15 cellular contexts compared by ENCODE assay signal in genomic region chr9:137195525-137196220, GRCh38. TPM values are rescaled to one million over a fixed set of nuclear protein-coding genes. Genes with fewer than 3 reads are reported as not detected.
DNase-seq lines count a peak whose midpoint lies in the region; ATAC-seq and TF ChIP-seq lines count a peak whose summit lies in the region.
"Had no signal": no experiment of that assay in that cellular context is flagged by ENCODE, and none has a peak within 500 bp of the region (broad histone marks: within the 10 kb centered on the region; RNA-seq: fewer than 3 reads in every experiment).

No MANE protein-coding gene starts in this region.

- H3K4me1 ChIP-seq in endodermal cell (ENCODE audit: control insufficient read depth, insufficient read depth, low read length) (peaks cover 21% of the 10 kb centered on the region), A673 (ENCODE audit: insufficient read depth, low read length, poor library complexity, severe bottlenecking) (peaks cover 13% of the 10 kb centered on the region)

- intact Hi-C loops in sciatic nerve (cut with DNase I) (no loop called here), A673 (cut with micrococcal nuclease; ENCODE audit: unreplicated experiment) (no loop called here)

- POLR2A ChIA-PET in activated CD4-positive, alpha-beta T cell treated with anti-CD3 and anti-CD28 coated beads, Interleukin-2, amount 10 ng/mL, durations not matched to agents 7 days and 5 days (lab: Charles Lee) = no interaction called here
- POLR2A ChIA-PET in A673 (lab: Charles Lee; ENCODE audit: low non-redundant PET) = no interaction called here

- ATAC-seq in sciatic nerve = no peak
- ATAC-seq: stimulated activated naive B cell treated with anti-CD40 and anti-IgM and Interleukin-4, amounts not matched to agents 10 μg/mL and 1 μg/mL and 100 μg/mL, for 72 hours had no signal

- no TSS peak for BruUV-seq in A673 (replicated peaks; lab: Mats Ljungman, UMichigan)

- peak overlapping the region; percentile 13 for H3K27ac Mint-ChIP-seq in activated CD4-positive, alpha-beta T cell treated with anti-CD3 and anti-CD28 coated beads, Interleukin-2, amount 10 ng/mL, durations not matched to agents 7 days and 5 days
- peak overlapping the region; percentile 79 for H3K27ac Mint-ChIP-seq in endodermal cell
- H3K27ac Mint-ChIP-seq in type B pancreatic cell = peak overlapping the region; percentile 87
- H3K27ac Mint-ChIP-seq: naive B cell had no signal

- DNase-seq in activated CD4-positive, alpha-beta T cell treated with anti-CD3 and anti-CD28 coated beads, Interleukin-2, amount 10 ng/mL, durations not matched to agents 7 days and 5 days = no peak
- no peak for DNase-seq in activated CD4-positive, alpha-beta T cell treated with anti-CD3 and anti-CD28 coated beads, Interleukin-2, amount 50 U/mL, for 4 hours
- DNase-seq in NCI-H345 treated with DMSO at 0.1 percent for 48 hours (lab: John Stamatoyannopoulos, UW; ENCODE audit: unreplicated experiment) (peak; percentile 95), endodermal cell (no peak), type B pancreatic cell (ENCODE audit: extremely low spot score, unreplicated experiment) (no peak), sciatic nerve (ENCODE audit: low spot score) (no peak), iPS-NIHi7 (ENCODE audit: extremely low spot score) (no peak), A673 (ENCODE audit: low spot score) (no peak)
- DNase-seq: activated CD4-positive, CD25-positive, alpha-beta regulatory T cell treated with anti-CD3 and anti-CD28 coated beads, Interleukin-2, amount 50 U/mL, for 72 hours; activated naive CD4-positive, alpha-beta T cell treated with Interleukin-2 at 50 U/mL for 16 hours; effector CD4-positive, alpha-beta T cell; GM23248; KBM-7; naive B cell; stimulated activated naive B cell treated with anti-CD40 and anti-IgM and Interleukin-4, amounts not matched to agents 10 μg/mL and 1 μg/mL and 100 μg/mL, for 72 hours had no signal

- no peak overlapping the region for H3K4me3 Mint-ChIP-seq in activated CD4-positive, alpha-beta T cell treated with anti-CD3 and anti-CD28 coated beads, Interleukin-2, amount 10 ng/mL, durations not matched to agents 7 days and 5 days
- no peak overlapping the region for H3K4me3 Mint-ChIP-seq in endodermal cell
- H3K4me3 Mint-ChIP-seq in type B pancreatic cell = peak overlapping the region; percentile 69
- H3K4me3 Mint-ChIP-seq: stimulated activated naive B cell treated with anti-CD40 and anti-IgM and Interleukin-4, amounts not matched to agents 10 μg/mL and 1 μg/mL and 100 μg/mL, for 72 hours had no signal

- no peak overlapping the region for H3K4me3 ChIP-seq in endodermal cell (ENCODE audit: low read length)
- H3K4me3 ChIP-seq in A673 (ENCODE audit: low read depth, low read length, poor library complexity, severe bottlenecking) = no peak overlapping the region
- H3K4me3 ChIP-seq: GM23248 had no signal

- no peaks in the 10 kb centered on the region for H3K9me3 Mint-ChIP-seq in activated CD4-positive, alpha-beta T cell treated with anti-CD3 and anti-CD28 coated beads, Interleukin-2, amount 10 ng/mL, durations not matched to agents 7 days and 5 days
- H3K9me3 Mint-ChIP-seq in endodermal cell = no peaks in the 10 kb centered on the region
- H3K9me3 Mint-ChIP-seq in type B pancreatic cell = no peaks in the 10 kb centered on the region
- H3K9me3 Mint-ChIP-seq: naive B cell; stimulated activated naive B cell treated with anti-CD40 and anti-IgM and Interleukin-4, amounts not matched to agents 10 μg/mL and 1 μg/mL and 100 μg/mL, for 72 hours had no signal

- 95 to 96% methylated on average over 13 to 21 of the region's 21 CpGs for WGBS in endodermal cell (ENCODE audit: insufficient coverage in 1 of 2, insufficient read length in 1 of 2), 2 experiments

- H3K27me3 ChIP-seq in endodermal cell (ENCODE audit: control insufficient read depth, insufficient read depth, low read length, poor library complexity, severe bottlenecking) (no peaks in the 10 kb centered on the region), A673 (replicated peaks; ENCODE audit: insufficient read depth, low read depth, low read length, poor library complexity) (no peaks in the 10 kb centered on the region)

- peaks cover 9% of the 10 kb centered on the region for H3K4me1 Mint-ChIP-seq in activated CD4-positive, alpha-beta T cell treated with anti-CD3 and anti-CD28 coated beads, Interleukin-2, amount 10 ng/mL, durations not matched to agents 7 days and 5 days
- H3K4me1 Mint-ChIP-seq in endodermal cell (peaks cover 12% of the 10 kb centered on the region), type B pancreatic cell (ENCODE audit: unreplicated experiment) (peaks cover 7% of the 10 kb centered on the region)

- no peaks in the 10 kb centered on the region for H3K36me3 Mint-ChIP-seq in activated CD4-positive, alpha-beta T cell treated with anti-CD3 and anti-CD28 coated beads, Interleukin-2, amount 10 ng/mL, durations not matched to agents 7 days and 5 days (ENCODE audit: low read depth)
- H3K36me3 Mint-ChIP-seq in endodermal cell (ENCODE audit: low read depth) (peaks cover 6% of the 10 kb centered on the region), type B pancreatic cell (no peaks in the 10 kb centered on the region)
- H3K36me3 Mint-ChIP-seq: naive B cell had no signal

- no peak overlapping the region for H3K9ac ChIP-seq in endodermal cell (ENCODE audit: extremely low read depth, low read length, poor library complexity, severe bottlenecking)
- H3K9ac ChIP-seq: GM23248 had no signal

- no peak overlapping the region for H3K27ac ChIP-seq in endodermal cell (ENCODE audit: low read depth, low read length)
- H3K27ac ChIP-seq in A673 (ENCODE audit: low read depth, low read length, poor library complexity, severe bottlenecking) = no peak overlapping the region
- H3K27ac ChIP-seq: GM23248 had no signal

- H3K27me3 Mint-ChIP-seq in activated CD4-positive, alpha-beta T cell treated with anti-CD3 and anti-CD28 coated beads, Interleukin-2, amount 10 ng/mL, durations not matched to agents 7 days and 5 days = no peaks in the 10 kb centered on the region
- H3K27me3 Mint-ChIP-seq in endodermal cell (ENCODE audit: insufficient read depth) = no peaks in the 10 kb centered on the region
- H3K27me3 Mint-ChIP-seq in type B pancreatic cell = no peaks in the 10 kb centered on the region
- H3K27me3 Mint-ChIP-seq: naive B cell; stimulated activated naive B cell treated with anti-CD40 and anti-IgM and Interleukin-4, amounts not matched to agents 10 μg/mL and 1 μg/mL and 100 μg/mL, for 72 hours had no signal

- H3K36me3 ChIP-seq in endodermal cell (ENCODE audit: control insufficient read depth, insufficient read depth, low read length) = peaks cover 5% of the 10 kb centered on the region
- peaks cover 2% of the 10 kb centered on the region for H3K36me3 ChIP-seq in A673 (ENCODE audit: insufficient read depth, low read length, poor library complexity, severe bottlenecking)

- no peaks in the 10 kb centered on the region for H3K9me3 ChIP-seq in endodermal cell (ENCODE audit: control insufficient read depth, low read length)
- no peaks in the 10 kb centered on the region for H3K9me3 ChIP-seq in A673 (ENCODE audit: low read depth, low read length, poor library complexity, severe bottlenecking)

- CTCF ChIA-PET in activated CD4-positive, alpha-beta T cell treated with anti-CD3 and anti-CD28 coated beads, Interleukin-2, amount 10 ng/mL, durations not matched to agents 7 days and 5 days (lab: Charles Lee) = interaction anchor here (1.1 to 1.6 kb wide), 5 partner anchors 8 to 77 kb away, joined by 3 to 7 read pairs (median 3); partner anchors contain the start of gene RNF224
- CTCF ChIA-PET in A673 (lab: Charles Lee) = interaction anchor here (0.6 kb wide), 2 partner anchors 62 to 128 kb away, joined by 5 to 6 read pairs; no protein-coding TSS in a partner anchor

- TF ChIP-seq CTCF in endodermal cell (conservative IDR thresholded peaks at IDR 0.05) (no peak), type B pancreatic cell (conservative IDR thresholded peaks at IDR 0.05) (no peak), A673 (conservative IDR thresholded peaks at IDR 0.05; ENCODE audit: low read depth, low read length) (no peak)

RNA-seq across cellular contexts. Expression of gene TPRN, which starts 4.9 kb away (rescaled TPM):
- total RNA-seq in activated CD4-positive, alpha-beta T cell treated with anti-CD3 and anti-CD28 coated beads, Interleukin-2, amount 10 ng/mL, durations not matched to agents 7 days and 5 days = 1 to 10 TPM; 8.9 TPM
- total RNA-seq in endodermal cell = 10 to 100 TPM; 19.0 to 23.9 TPM
- 12.1 TPM for polyA plus RNA-seq in endodermal cell (2013, experiment 1 of 2)
- polyA plus RNA-seq in endodermal cell (2013, experiment 2 of 2) = 11.0 TPM
- 24.1 and 28.4 TPM in 2 replicates for total RNA-seq in type B pancreatic cell (ENCODE audit: low replicate concordance)
- total RNA-seq in sciatic nerve = 8.8 TPM
- total RNA-seq in A673 (2021) = 23.0 and 25.7 TPM in 2 replicates

RNA-seq across cellular contexts. Expression of gene SSNA1, which starts 7.2 kb away (rescaled TPM):
- 10 to 100 TPM; 74.8 to 81.3 TPM for total RNA-seq in activated CD4-positive, alpha-beta T cell treated with anti-CD3 and anti-CD28 coated beads, Interleukin-2, amount 10 ng/mL, durations not matched to agents 7 days and 5 days
- total RNA-seq in endodermal cell (10 to 100 TPM; 66.5 to 67.7 TPM), type B pancreatic cell (ENCODE audit: low replicate concordance) (64.9 and 74.8 TPM in 2 replicates), sciatic nerve (27.6 TPM), A673 (2021) (86.8 and 87.3 TPM in 2 replicates)
- polyA plus RNA-seq in endodermal cell (2013, experiment 1 of 2) = 58.8 TPM
- 62.8 TPM for polyA plus RNA-seq in endodermal cell (2013, experiment 2 of 2)

RNA-seq across cellular contexts. Expression of gene ANAPC2, which starts 7.3 kb away (rescaled TPM):
- 10 to 100 TPM; 61.3 to 76.1 TPM for total RNA-seq in activated CD4-positive, alpha-beta T cell treated with anti-CD3 and anti-CD28 coated beads, Interleukin-2, amount 10 ng/mL, durations not matched to agents 7 days and 5 days
- total RNA-seq in endodermal cell = 10 to 100 TPM; 66.5 to 69.2 TPM
- polyA plus RNA-seq in endodermal cell (2013, experiment 1 of 2) = 40.0 TPM
- 33.2 TPM for polyA plus RNA-seq in endodermal cell (2013, experiment 2 of 2)
- 63.5 and 65.0 TPM in 2 replicates for total RNA-seq in type B pancreatic cell (ENCODE audit: low replicate concordance)
- total RNA-seq in sciatic nerve = 52.8 TPM
- 49.6 and 54.1 TPM in 2 replicates for total RNA-seq in A673 (2021)

RNA-seq across cellular contexts. Expression of gene TMEM203, which starts 9.8 kb away (rescaled TPM):
- total RNA-seq in activated CD4-positive, alpha-beta T cell treated with anti-CD3 and anti-CD28 coated beads, Interleukin-2, amount 10 ng/mL, durations not matched to agents 7 days and 5 days = 10 to 100 TPM; 28.5 to 34.0 TPM
- total RNA-seq in endodermal cell = 10 to 100 TPM; 34.0 to 39.5 TPM
- polyA plus RNA-seq in endodermal cell (2013, experiment 1 of 2) = 35.7 TPM
- 31.0 TPM for polyA plus RNA-seq in endodermal cell (2013, experiment 2 of 2)
- 42.3 and 46.3 TPM in 2 replicates for total RNA-seq in type B pancreatic cell (ENCODE audit: low replicate concordance)
- total RNA-seq in sciatic nerve = 25.6 TPM
- total RNA-seq in A673 (2021) = 37.5 and 41.8 TPM in 2 replicates

RNA-seq across cellular contexts. Expression of gene NDOR1, which starts 9.8 kb away (rescaled TPM):
- 10 to 100 TPM; 38.4 to 44.2 TPM for total RNA-seq in activated CD4-positive, alpha-beta T cell treated with anti-CD3 and anti-CD28 coated beads, Interleukin-2, amount 10 ng/mL, durations not matched to agents 7 days and 5 days
- total RNA-seq in endodermal cell (10 to 100 TPM; 39.2 to 41.4 TPM), type B pancreatic cell (ENCODE audit: low replicate concordance) (18.9 and 28.0 TPM in 2 replicates), sciatic nerve (16.5 TPM), A673 (2021) (40.2 and 41.5 TPM in 2 replicates)
- polyA plus RNA-seq in endodermal cell (2013, experiment 1 of 2) = 21.2 TPM
- 18.1 TPM for polyA plus RNA-seq in endodermal cell (2013, experiment 2 of 2)

Comparison
In these comparisons a context has a peak if more than half of its experiments do, and no peak if none do; other contexts are left out.
1. H3K27ac Mint-ChIP-seq: peak in every context shown above with its lines; median percentile 87 in type B pancreatic cell; 79 in endodermal cell; 13 in activated CD4-positive, alpha-beta T cell treated with anti-CD3 and anti-CD28 coated beads, Interleukin-2, amount 10 ng/mL, durations not matched to agents 7 days and 5 days.